29 cellular contexts compared by ENCODE assay signal in genomic region chr14:82080319-82080718, GRCh38.
DNase-seq lines count a peak whose midpoint lies in the region; ATAC-seq lines count a peak whose summit lies in the region.
"Had no signal": no experiment of that assay in that cellular context is flagged by ENCODE, and none has a peak within 500 bp of the region (broad histone marks: within the 10 kb centered on the region; RNA-seq: fewer than 3 reads in every experiment).

No MANE protein-coding gene starts in this region.

- peaks cover 38% of the 10 kb centered on the region for H3K4me1 ChIP-seq in HUES64 (ENCODE audit: insufficient read depth, low read length)
- H3K4me1 ChIP-seq: HAP-1, stomach, thyroid gland, vagina had no signal

- H3K4me3 ChIP-seq in HUES64 (ENCODE audit: low read length), result no peak overlapping the region
- H3K4me3 ChIP-seq: HAP-1, hepatocyte, K562, stomach, thyroid gland, vagina had no signal

- peak; percentile 38 for DNase-seq in NCI-H1436 treated with DMSO at 0.1 percent for 48 hours (lab: John Stamatoyannopoulos, UW)
- DNase-seq in NCI-H1436 (lab: John Stamatoyannopoulos, UW), result no peak
- DNase-seq in NCI-H69 (lab: John Stamatoyannopoulos, UW), result peak; percentile 95
- peak; percentile 40 for DNase-seq in iPS-NIHi11 (ENCODE audit: low spot score)
- DNase-seq in UCSD-AML1 (lab: John Stamatoyannopoulos, UW; ENCODE audit: unreplicated experiment), result no peak
- no peak for DNase-seq in SW 1271 (lab: John Stamatoyannopoulos, UW)
- DNase-seq: activated CD4-positive, alpha-beta T cell treated with anti-CD3 and anti-CD28 coated beads, Interleukin-2, amount 50 U/mL, for 4 hours; activated naive CD4-positive, alpha-beta T cell; activated T-cell treated with anti-CD3 and anti-CD28 coated beads, Interleukin-2, amount 50 U/mL, for 72 hours; AML-193; CD4-positive, alpha-beta T cell; dermis blood vessel endothelial cell; GF-D8; kidney; midbrain; naive thymus-derived CD8-positive, alpha-beta T cell; NCI-H187; NCI-H446 treated with DMSO at 0.1 percent for 48 hours; SIG-M5; small intestine; stimulated activated CD8-positive, alpha-beta memory T cell treated with anti-CD3 and anti-CD28 coated beads, Interleukin-4, amount 100 ng/mL, for 48 hours; stomach; thyroid gland had no signal

- WGBS in HUES64, result 3% methylated on average over 4 of the region's 4 CpGs

- H3K27ac ChIP-seq in HUES64 (ENCODE audit: low read depth, low read length), result peak overlapping the region; percentile 56
- H3K27ac ChIP-seq: hepatocyte, stomach, thyroid gland, vagina had no signal

- ATAC-seq in HG03442 (IDR thresholded peaks at IDR 0.05; ENCODE audit: unreplicated experiment), result no peak
- ATAC-seq: activated T-cell treated with anti-CD3 and anti-CD28 coated beads, Interleukin-2, amount 50 U/mL, for 72 hours; K562; naive thymus-derived CD8-positive, alpha-beta T cell had no signal

- H3K27me3 ChIP-seq in HUES64 (ENCODE audit: insufficient read depth, low read length), result no peaks in the 10 kb centered on the region
- H3K27me3 ChIP-seq: hepatocyte, stomach, thyroid gland, vagina had no signal

- H3K9me3 ChIP-seq in HUES64 (ENCODE audit: insufficient read depth, low read depth, low read length), result no peaks in the 10 kb centered on the region
- H3K9me3 ChIP-seq: HAP-1, thyroid gland, vagina had no signal

- H3K36me3 ChIP-seq in HUES64 (ENCODE audit: insufficient read depth, low read length), result no peaks in the 10 kb centered on the region
- H3K36me3 ChIP-seq: HAP-1, stomach, thyroid gland, vagina had no signal

- no peak overlapping the region for H3K9ac ChIP-seq in HUES64 (ENCODE audit: low read depth, low read length)

Comparison
In these comparisons a context has a peak if more than half of its experiments do, and no peak if none do; other contexts are left out.
1. DNase-seq: peak in NCI-H1436 treated with DMSO at 0.1 percent for 48 hours (single experiment), NCI-H69 (single experiment) and iPS-NIHi11 (single experiment); none in NCI-H1436 (single experiment), UCSD-AML1 (single experiment) and SW 1271 (0 of 2).